In the genomic region with DNA sequence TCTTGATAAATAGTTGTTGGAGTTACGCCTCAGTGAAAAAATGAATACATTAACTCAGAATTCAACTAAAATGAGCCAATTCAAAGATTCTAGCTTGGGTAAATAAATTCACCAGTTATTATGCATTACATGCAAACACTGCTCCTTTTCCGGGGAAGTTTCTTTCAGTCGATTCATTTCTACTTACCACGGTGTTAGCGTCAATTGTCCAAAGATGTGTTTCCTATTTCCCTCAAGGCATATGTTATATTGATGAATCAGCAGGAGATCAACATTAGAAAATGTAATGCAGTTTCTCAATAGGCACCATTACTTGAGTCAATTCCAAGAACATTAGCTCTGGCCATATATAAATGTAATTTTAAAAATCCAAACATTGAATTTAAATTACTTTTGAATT, we compare ENCODE assay signal across 5 cellular contexts.
"Had no signal": no experiment of that assay in that cellular context is flagged by ENCODE, and none has a peak within 500 bp of the region (broad histone marks: within the 10 kb centered on the region; RNA-seq: fewer than 3 reads in every experiment).

No MANE protein-coding gene starts in this region.

- H3K4me1 Mint-ChIP-seq: H9 had no signal

- H3K9me3 Mint-ChIP-seq: GM23338, H9 had no signal

- DNase-seq: H9, IMR-90, KG1 had no signal

- H3K4me3 Mint-ChIP-seq: GM23338, H9 had no signal

- H3K27ac Mint-ChIP-seq: GM23338, H9 had no signal

- H3K4me3 ChIP-seq: GM23338, K562 had no signal

- ATAC-seq: GM23338, K562 had no signal
